1 cellular context compared by ENCODE assay signal in genomic region chr3:10292505-10293419, GRCh38.
TF ChIP-seq lines count a peak whose summit lies in the region.

Gene GHRL, minus strand, starts transcription at chr3:10292947. Its CDS starts 2,767 bp downstream, at chr3:10290180.

TF ChIP-seq in K562, 482 proteins besides CTCF, POLR2A, EP300 and RAD21 (continued from another document and continues in another):
- TF ChIP-seq TFE3 (CRISPR knock-in tag; IDR thresholded peaks at IDR 0.05) (no peak), ZNF584 (CRISPR knock-in tag; IDR thresholded peaks at IDR 0.05; ENCODE audit: low read depth) (0 out of 2 replicates have a peak, but pooled peaks have one; percentile 50), ZSCAN32 (CRISPR knock-in tag; IDR thresholded peaks at IDR 0.05) (no peak), ARID3B (CRISPR knock-in tag; IDR thresholded peaks at IDR 0.05; ENCODE audit: borderline replicate concordance) (no peak), TOE1 (IDR thresholded peaks at IDR 0.05; ENCODE audit: borderline replicate concordance) (no peak), TOE1 (CRISPR knock-in tag; IDR thresholded peaks at IDR 0.05; ENCODE audit: borderline replicate concordance, low read depth) (no peak), ZNF407 (IDR thresholded peaks at IDR 0.05; ENCODE audit: low read depth) (no peak), HMBOX1 (IDR thresholded peaks at IDR 0.05) (no peak), FOSL1 (tag; conservative IDR thresholded peaks at IDR 0.05) (peak; percentile 48; the same call in 1 of the 2 replicates), MEF2A (IDR thresholded peaks at IDR 0.05; ENCODE audit: control insufficient read depth, low read depth, low read length) (no peak), BHLHE40 (IDR thresholded peaks at IDR 0.05; ENCODE audit: low read length) (no peak), ZNF121 (CRISPR knock-in tag; conservative IDR thresholded peaks at IDR 0.05) (no peak), BCLAF1 (IDR thresholded peaks at IDR 0.05; ENCODE audit: borderline replicate concordance in 1 of 2, control insufficient read depth in 1 of 2, low read depth in 2 of 2, low read length in 1 of 2) (no peak), ZNF263 (CRISPR knock-in tag; IDR thresholded peaks at IDR 0.05; ENCODE audit: borderline replicate concordance) (peak; percentile 28; the same call in 1 of the 2 replicates), PURB (CRISPR knock-in tag; IDR thresholded peaks at IDR 0.05; ENCODE audit: low read depth) (no peak), THAP7 (CRISPR knock-in tag; IDR thresholded peaks at IDR 0.05) (no peak), MBD2 (IDR thresholded peaks at IDR 0.05; ENCODE audit: borderline replicate concordance, low read depth) (peak; percentile 50; the same call in 1 of the 2 replicates), ZBTB9 (CRISPR knock-in tag; IDR thresholded peaks at IDR 0.05) (no peak; the same call in 1 of the 2 replicates), CHD2 (IDR thresholded peaks at IDR 0.05; ENCODE audit: low read depth, low read length) (no peak), PRPF4 (IDR thresholded peaks at IDR 0.05; ENCODE audit: insufficient read depth, low read depth, low read length, poor library complexity, severe bottlenecking) (no peak), BRF1 (IDR thresholded peaks at IDR 0.05; ENCODE audit: borderline replicate concordance, extremely low read depth, insufficient read length) (no peak), FUS (optimal IDR thresholded peaks at IDR 0.05; ENCODE audit: low read depth, low read length) (no peak), ZNF696 (CRISPR knock-in tag; conservative IDR thresholded peaks at IDR 0.05) (no peak), CBX3 (IDR thresholded peaks at IDR 0.05; ENCODE audit: borderline replicate concordance in 1 of 2, low read length in 2 of 2) (no peak; a peak in 1 of 3 replicates), ZNF316 (IDR thresholded peaks at IDR 0.05) (peak; percentile 30; the same call in 1 of the 2 replicates), PPARD (CRISPR knock-in tag; IDR thresholded peaks at IDR 0.05) (no peak), SIN3B (IDR thresholded peaks at IDR 0.05; ENCODE audit: low read depth) (0 out of 2 replicates have a peak, but pooled peaks have one; percentile 29), NONO (IDR thresholded peaks at IDR 0.05; ENCODE audit: low read depth in 2 of 2, low read length in 1 of 2) (0 out of 4 replicates have a peak, but pooled peaks of 1 of the 2 experiments have one; percentile 8), NFRKB (IDR thresholded peaks at IDR 0.05; ENCODE audit: low read depth) (no peak), ZNF280B (CRISPR knock-in tag; IDR thresholded peaks at IDR 0.05) (no peak), SIN3A (IDR thresholded peaks at IDR 0.05; ENCODE audit: borderline replicate concordance in 2 of 2, control insufficient read depth in 1 of 2, low read depth in 2 of 2, low read length in 2 of 2) (no peak), CBX2 (IDR thresholded peaks at IDR 0.05; ENCODE audit: insufficient read depth, low read length, poor library complexity, severe bottlenecking) (no peak), CSDE1 (IDR thresholded peaks at IDR 0.05) (no peak), PATZ1 (CRISPR knock-in tag; IDR thresholded peaks at IDR 0.05; ENCODE audit: borderline replicate concordance) (no peak), CEBPG (CRISPR knock-in tag; IDR thresholded peaks at IDR 0.05) (no peak), CEBPG (tag; conservative IDR thresholded peaks at IDR 0.05 in 1 of 2, IDR thresholded peaks at IDR 0.05 in 1 of 2) (no peak), ZBTB8A (IDR thresholded peaks at IDR 0.05; ENCODE audit: partially characterized antibody) (no peak), HNRNPK (IDR thresholded peaks at IDR 0.05; ENCODE audit: low read depth, low read length, poor library complexity, severe bottlenecking) (no peak)
